8 cellular contexts compared by ENCODE assay signal in genomic region chrX:107000013-107000515, GRCh38. TPM values are rescaled to one million over a fixed set of nuclear protein-coding genes. Genes with fewer than 3 reads are reported as not detected.
DNase-seq lines count a peak whose midpoint lies in the region; ATAC-seq and TF ChIP-seq lines count a peak whose summit lies in the region.

TSS of gene MORC4 (minus strand) at chrX:107000212. CDS start at chrX:106999969, 243 bp downstream.

- peak within 1 kb of the TSS; percentile 88 for H3K4me3 Mint-ChIP-seq in activated CD4-positive, alpha-beta T cell treated with anti-CD3 and anti-CD28 coated beads, Interleukin-2, amount 10 ng/mL, durations not matched to agents 24 days and 14 days

- ATAC-seq in GM18508 (IDR thresholded peaks at IDR 0.05; ENCODE audit: insufficient read depth, unreplicated experiment), result peak; percentile 52
- peak; percentile 57 for ATAC-seq in HG03025 (IDR thresholded peaks at IDR 0.05; ENCODE audit: low FRiP score, unreplicated experiment)

- H3K27ac ChIP-seq in colonic mucosa, result no peak within 1 kb of the TSS

- no peaks in the 10 kb centered on the region for H3K9me3 ChIP-seq in colonic mucosa

- H3K4me3 ChIP-seq in colonic mucosa, result peak within 1 kb of the TSS; percentile 42

- peak within 1 kb of the TSS; percentile 40 for H3K27ac Mint-ChIP-seq in activated CD4-positive, alpha-beta T cell treated with anti-CD3 and anti-CD28 coated beads, Interleukin-2, amount 10 ng/mL, durations not matched to agents 24 days and 14 days

- H3K36me3 ChIP-seq in colonic mucosa, result no peaks in the 10 kb centered on the region

- no peaks in the 10 kb centered on the region for H3K27me3 ChIP-seq in colonic mucosa

- H3K4me1 Mint-ChIP-seq in activated CD4-positive, alpha-beta T cell treated with anti-CD3 and anti-CD28 coated beads, Interleukin-2, amount 10 ng/mL, durations not matched to agents 24 days and 14 days, result peaks cover 7% of the 10 kb centered on the region

- no peaks in the 10 kb centered on the region for H3K27me3 Mint-ChIP-seq in activated CD4-positive, alpha-beta T cell treated with anti-CD3 and anti-CD28 coated beads, Interleukin-2, amount 10 ng/mL, durations not matched to agents 24 days and 14 days

- peak within 1 kb of the TSS; percentile 49 to 54 for H3K9ac ChIP-seq in colonic mucosa (ENCODE audit: low read depth in 2 of 2, low read length in 2 of 2)

- H3K36me3 Mint-ChIP-seq in activated CD4-positive, alpha-beta T cell treated with anti-CD3 and anti-CD28 coated beads, Interleukin-2, amount 10 ng/mL, durations not matched to agents 24 days and 14 days (ENCODE audit: low read depth), result no peaks in the 10 kb centered on the region

- no peaks in the 10 kb centered on the region for H3K4me1 ChIP-seq in colonic mucosa

- TF ChIP-seq CTCF in colonic mucosa (IDR thresholded peaks at IDR 0.05), result no peak

- intact Hi-C loops in activated CD4-positive, alpha-beta T cell treated with anti-CD3 and anti-CD28 coated beads, Interleukin-2, amount 10 ng/mL, durations not matched to agents 24 days and 14 days (cut with micrococcal nuclease), result no loop called here
- intact Hi-C loops in colonic mucosa (cut with DNase I), result no loop called here

- H3K9me3 Mint-ChIP-seq in activated CD4-positive, alpha-beta T cell treated with anti-CD3 and anti-CD28 coated beads, Interleukin-2, amount 10 ng/mL, durations not matched to agents 24 days and 14 days, result no peaks in the 10 kb centered on the region

- DNase-seq in NCI-H2196 (lab: John Stamatoyannopoulos, UW; ENCODE audit: unreplicated experiment) (peak; percentile 69), colonic mucosa (peak; percentile 79), kidney glomerular epithelial cell (lab: John Stamatoyannopoulos, UW) (peak; percentile 22), middle frontal gyrus (ENCODE audit: extremely low spot score, low spot score) (no peak)
- peak; percentile 85 for DNase-seq in activated CD4-positive, alpha-beta T cell treated with anti-CD3 and anti-CD28 coated beads, Interleukin-2, amount 10 ng/mL, durations not matched to agents 24 days and 14 days
- peak; percentile 81 for DNase-seq in stimulated activated CD4-positive, alpha-beta T cell treated with anti-CD3 and anti-CD28 coated beads, Interleukin-15, amount 100 ng/mL, for 24 hours

RNA-seq across cellular contexts. Expression of gene MORC4, which starts in this region (rescaled TPM):
- 7.1 and 7.8 TPM in 2 replicates for total RNA-seq in activated CD4-positive, alpha-beta T cell treated with anti-CD3 and anti-CD28 coated beads, Interleukin-2, amount 10 ng/mL, durations not matched to agents 24 days and 14 days
- total RNA-seq in colonic mucosa, result 10 to 100 TPM; 11.2 to 11.3 TPM
